In the genomic region with DNA sequence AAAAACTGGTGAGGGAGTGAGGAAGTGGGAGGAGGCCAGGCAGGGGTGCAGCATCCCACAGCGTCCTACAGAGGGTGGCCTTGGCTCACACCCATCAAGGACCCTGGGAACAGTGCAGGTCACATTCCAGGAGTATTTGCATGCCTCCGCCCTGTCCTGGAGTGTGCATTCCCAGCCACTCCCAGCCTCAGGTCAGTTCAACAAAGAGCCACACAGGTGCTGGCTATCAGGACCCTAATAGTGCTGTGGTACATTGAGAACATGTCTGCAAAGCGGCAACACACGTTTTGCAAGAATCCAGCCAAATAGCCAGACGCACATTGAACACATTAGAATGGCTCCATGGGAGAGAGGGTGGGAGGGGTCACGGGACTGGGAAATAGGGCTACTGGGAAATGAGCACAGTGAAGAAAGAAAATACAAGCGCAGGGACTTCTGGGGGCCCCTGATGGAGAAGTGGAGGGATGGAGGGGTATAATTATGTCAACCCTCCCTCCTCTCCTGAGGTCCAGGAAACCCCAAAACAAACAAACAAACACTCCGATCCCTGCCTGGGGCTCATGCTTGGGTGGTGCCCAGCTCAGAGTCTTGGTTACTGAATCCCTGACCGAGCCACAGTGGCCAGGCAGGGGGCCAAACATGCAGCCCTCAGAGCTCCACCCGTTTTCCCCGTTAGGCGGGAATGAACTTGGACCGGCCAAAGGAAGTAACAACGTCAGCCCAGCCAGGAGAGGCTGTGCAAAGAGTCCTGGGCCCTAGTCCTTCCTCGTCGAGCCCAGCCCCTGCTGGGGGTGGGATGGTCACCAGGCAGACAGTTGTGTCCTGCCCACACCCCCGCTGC, we compare ENCODE assay signal across 9 cellular contexts. TPM values are rescaled to one million over a fixed set of nuclear protein-coding genes. Genes with fewer than 3 reads are reported as not detected.
A peak's percentile ranks its signal among the peaks of the same experiment; 100 is the strongest.
DNase-seq lines count a peak whose midpoint lies in the region; ATAC-seq, FAIRE-seq and TF ChIP-seq lines count a peak whose summit lies in the region.
"Had no signal": no experiment of that assay in that cellular context is flagged by ENCODE, and none has a peak within 500 bp of the region (broad histone marks: within the 10 kb centered on the region; RNA-seq: fewer than 3 reads in every experiment).

No MANE protein-coding gene starts in this region.

- H3K4me3 Mint-ChIP-seq in activated T-cell treated with anti-CD3 and anti-CD28 coated beads, Interleukin-2, amount 50 U/mL, for 24 hours, result no peak overlapping the region

- H3K4me2 ChIP-seq in DND-41 (ENCODE audit: insufficient read depth, low read length), result no peak overlapping the region

- H3K27ac ChIP-seq in DND-41 (ENCODE audit: low read length), result no peak overlapping the region
- peak overlapping the region; percentile 51 to 65 (median 52) for H3K27ac ChIP-seq in pancreas

- peaks cover 26% of the 10 kb centered on the region for H3K27me3 Mint-ChIP-seq in activated T-cell treated with anti-CD3 and anti-CD28 coated beads, Interleukin-2, amount 50 U/mL, for 24 hours

- H3K9me3 Mint-ChIP-seq in activated T-cell treated with anti-CD3 and anti-CD28 coated beads, Interleukin-2, amount 50 U/mL, for 24 hours, result no peaks in the 10 kb centered on the region

- no peaks in the 10 kb centered on the region for H4K20me1 ChIP-seq in DND-41 (ENCODE audit: insufficient read depth, low read length)

- DNase-seq in DND-41, result no peak
- DNase-seq in SW480 (ENCODE audit: low spot score), result peak; percentile 87
- peak; percentile 91 for DNase-seq in Right ventricle myocardium inferior (ENCODE audit: missing footprints)
- peak in 3 of 6 donors; percentile 56 to 61 (median 58) for DNase-seq in pancreas
- no peak for DNase-seq in retina
- DNase-seq in activated T-cell treated with anti-CD3 and anti-CD28 coated beads, Interleukin-2, amount 50 U/mL, for 24 hours, result no peak
- DNase-seq in D721Med (ENCODE audit: insufficient read length, low spot score), result no peak
- DNase-seq: cerebellar nuclear complex had no signal

- intact Hi-C loops in Right ventricle myocardium inferior (cut with DNase I), result loop anchor here (2.0 to 5.0 kb wide), 2 partner anchors 35 to 154 kb away; a partner anchor contains a TSS
- intact Hi-C loops in pancreas (cut with DNase I), result no loop called here

- H3K27ac Mint-ChIP-seq in activated T-cell treated with anti-CD3 and anti-CD28 coated beads, Interleukin-2, amount 50 U/mL, for 24 hours, result no peak overlapping the region

- no peaks in the 10 kb centered on the region for H3K79me2 ChIP-seq in DND-41 (ENCODE audit: insufficient read depth, low read length)

- FAIRE-seq in pancreas (lab: Jason Lieb, UNC), result no peak
- no peak for FAIRE-seq in D721Med (lab: Jason Lieb, UNC)

- TF ChIP-seq CTCF in DND-41 (IDR thresholded peaks at IDR 0.05; ENCODE audit: borderline replicate concordance, extremely low read depth, low read length, poor library complexity, severe bottlenecking) (peak; percentile 11), pancreas (IDR thresholded peaks at IDR 0.05) (no peak), D721Med (IDR thresholded peaks at IDR 0.05; ENCODE audit: insufficient read depth, missing control alignments) (no peak)

- H3K36me3 ChIP-seq in DND-41 (ENCODE audit: insufficient read depth, low read length) (no peaks in the 10 kb centered on the region), pancreas (no peaks in the 10 kb centered on the region)

- no peak for ATAC-seq in DND-41 (ENCODE audit: insufficient read depth, low read depth)
- ATAC-seq in Right ventricle myocardium inferior, result peak; percentile 67
- peak; percentile 55 to 81 (median 63) for ATAC-seq in pancreas
- ATAC-seq in HG03135 (IDR thresholded peaks at IDR 0.05; ENCODE audit: unreplicated experiment), result no peak

- H3K4me3 ChIP-seq in DND-41 (ENCODE audit: low read depth in 1 of 2, low read length in 2 of 2) (no peak overlapping the region), pancreas (no peak overlapping the region)

- H3K9me3 ChIP-seq in DND-41 (ENCODE audit: insufficient read depth, low read length, severe bottlenecking) (no peaks in the 10 kb centered on the region), pancreas (no peaks in the 10 kb centered on the region)

- H3K36me3 Mint-ChIP-seq in activated T-cell treated with anti-CD3 and anti-CD28 coated beads, Interleukin-2, amount 50 U/mL, for 24 hours (ENCODE audit: low read depth), result no peaks in the 10 kb centered on the region

- 10% methylated on average over 17 of the region's 17 CpGs for WGBS in pancreas, 2 donors

- no peak overlapping the region for H3K9ac ChIP-seq in DND-41 (ENCODE audit: low read depth, low read length)

- H2AFZ ChIP-seq in DND-41 (ENCODE audit: low read depth, low read length), result no peak overlapping the region

- H3K4me1 ChIP-seq in DND-41 (ENCODE audit: insufficient read depth, low read length) (no peaks in the 10 kb centered on the region), pancreas (peaks cover 4 to 14% (median 9%) of the 10 kb centered on the region in 3 donors)

- H3K27me3 ChIP-seq in DND-41 (ENCODE audit: insufficient read depth, low read length, poor library complexity) (peaks cover 15% of the 10 kb centered on the region), pancreas (no peaks in the 10 kb centered on the region)

- H3K4me1 Mint-ChIP-seq in activated T-cell treated with anti-CD3 and anti-CD28 coated beads, Interleukin-2, amount 50 U/mL, for 24 hours (ENCODE audit: low read depth), result peaks cover 8% of the 10 kb centered on the region

RNA-seq across cellular contexts. Expression of a gene that starts 36.4 kb away (rescaled TPM):
- total RNA-seq in Right ventricle myocardium inferior (10.6 TPM), pancreas (1 to 10 TPM; 1.1 to 7.4 (median 2.5) TPM)
- 1 to 10 TPM in 1 of 2 donors, under 1 TPM in 1; 0.95 to 1.2 TPM for polyA plus RNA-seq in pancreas

Comparison
In these comparisons a context has a peak if more than half of its experiments do, and no peak if none do; other contexts are left out.
1. ATAC-seq: peak in Right ventricle myocardium inferior (single experiment) and pancreas (4 of 4); none in DND-41 (single experiment) and HG03135 (single experiment).
2. DNase-seq: peak in SW480 (single experiment) and Right ventricle myocardium inferior (single experiment); none in DND-41 (single experiment), retina (single experiment), activated T-cell treated with anti-CD3 and anti-CD28 coated beads, Interleukin-2, amount 50 U/mL, for 24 hours (single experiment) and D721Med (single experiment).